ENCODE assay signal across 8 cellular contexts in genomic region chr17:18981642-18982424, GRCh38. TPM values are rescaled to one million over a fixed set of nuclear protein-coding genes. Genes with fewer than 3 reads are reported as not detected.
DNase-seq lines count a peak whose midpoint lies in the region; ATAC-seq and TF ChIP-seq lines count a peak whose summit lies in the region.

No MANE protein-coding gene starts in this region.

- ATAC-seq in RWPE2 (ENCODE audit: low read depth) (peak; percentile 70), GM21723 (IDR thresholded peaks at IDR 0.05; ENCODE audit: unreplicated experiment) (no peak)

- TF ChIP-seq CTCF in MCF 10A (IDR thresholded peaks at IDR 0.05; ENCODE audit: unreplicated experiment), result no peak
- TF ChIP-seq CTCF in breast epithelium (IDR thresholded peaks at IDR 0.05), result no peak
- TF ChIP-seq CTCF in RWPE2 (IDR thresholded peaks at IDR 0.05; ENCODE audit: poor library complexity, severe bottlenecking), result no peak
- no peak for TF ChIP-seq CTCF in hepatocyte (IDR thresholded peaks at IDR 0.05; ENCODE audit: poor library complexity)
- TF ChIP-seq CTCF in lower leg skin (IDR thresholded peaks at IDR 0.05), result no peak

- H3K4me3 Mint-ChIP-seq in MCF 10A (ENCODE audit: unreplicated experiment), result no peak overlapping the region

- CTCF ChIA-PET in MCF 10A (lab: Yijun Ruan, JAX), result interaction anchor here (0.5 to 2.6 kb wide), 4 partner anchors 9 to 21 kb away, joined by 3 to 7 read pairs (median 4); no protein-coding TSS in a partner anchor

- H3K36me3 Mint-ChIP-seq in MCF 10A (ENCODE audit: insufficient read depth, unreplicated experiment), result peaks cover 46% of the 10 kb centered on the region

- no peaks in the 10 kb centered on the region for H3K27me3 ChIP-seq in breast epithelium
- no peaks in the 10 kb centered on the region for H3K27me3 ChIP-seq in RWPE2 (ENCODE audit: insufficient read depth, poor library complexity, severe bottlenecking)
- no peaks in the 10 kb centered on the region for H3K27me3 ChIP-seq in hepatocyte

- H3K9me2 ChIP-seq in hepatocyte (replicated peaks; ENCODE audit: insufficient read depth), result no peaks in the 10 kb centered on the region

- H3K27me3 Mint-ChIP-seq in MCF 10A (ENCODE audit: insufficient read depth, unreplicated experiment), result no peaks in the 10 kb centered on the region

- POLR2A ChIA-PET in MCF 10A (lab: Yijun Ruan, JAX), result no interaction called here

- H2AFZ ChIP-seq in hepatocyte, result no peak overlapping the region

- peak overlapping the region; percentile 63 for H3K27ac Mint-ChIP-seq in MCF 10A (ENCODE audit: low read depth, unreplicated experiment)

- TF ChIP-seq POLR2A in breast epithelium (IDR thresholded peaks at IDR 0.05) (no peak), lower leg skin (IDR thresholded peaks at IDR 0.05) (no peak)

- no TSS peak for BruUV-seq in MCF 10A (replicated peaks; lab: Mats Ljungman, UMichigan)

- no peak overlapping the region for H3K4me2 ChIP-seq in hepatocyte

- H3K79me2 ChIP-seq in hepatocyte, result no peaks in the 10 kb centered on the region

- no peaks in the 10 kb centered on the region for H3K9me3 ChIP-seq in breast epithelium
- H3K9me3 ChIP-seq in RWPE2 (ENCODE audit: severe bottlenecking), result no peaks in the 10 kb centered on the region
- H3K9me3 ChIP-seq in hepatocyte (ENCODE audit: low read depth), result no peaks in the 10 kb centered on the region

- no peaks in the 10 kb centered on the region for H3K4me1 Mint-ChIP-seq in MCF 10A (ENCODE audit: insufficient read depth, unreplicated experiment)

- no peaks in the 10 kb centered on the region for H4K20me1 ChIP-seq in hepatocyte (ENCODE audit: insufficient read depth, poor library complexity, severe bottlenecking)

- intact Hi-C loops in MCF 10A (cut with micrococcal nuclease), result no loop called here
- intact Hi-C loops in breast epithelium (cut with DNase I; ENCODE audit: low total_unique reads), result no loop called here
- intact Hi-C loops in lower leg skin (cut with DNase I; ENCODE audit: low total_unique reads), result no loop called here

- DNase-seq in MCF 10A (ENCODE audit: unreplicated experiment), result peak; percentile 46
- DNase-seq in breast epithelium (ENCODE audit: low spot score in 2 of 2), result no peak
- DNase-seq in RWPE2 (ENCODE audit: low spot score), result no peak
- peak; percentile 72 for DNase-seq in hepatocyte (ENCODE audit: low spot score)
- DNase-seq in ureter (ENCODE audit: low spot score), result peak; percentile 67
- no peak for DNase-seq in lower leg skin (ENCODE audit: low spot score in 2 of 2)
- DNase-seq in NCI-H2196 treated with DMSO at 0.1 percent for 48 hours (lab: John Stamatoyannopoulos, UW; ENCODE audit: unreplicated experiment), result no peak

- no peak overlapping the region for H3K27ac ChIP-seq in breast epithelium
- H3K27ac ChIP-seq in RWPE2 (ENCODE audit: poor library complexity, severe bottlenecking), result peak overlapping the region; percentile 12
- peak overlapping the region; percentile 90 for H3K27ac ChIP-seq in hepatocyte

- H3K4me1 ChIP-seq in breast epithelium (no peaks in the 10 kb centered on the region), RWPE2 (ENCODE audit: insufficient read depth, poor library complexity, severe bottlenecking) (no peaks in the 10 kb centered on the region), hepatocyte (ENCODE audit: insufficient read depth) (peaks cover 12% of the 10 kb centered on the region)

- H3K36me3 ChIP-seq in breast epithelium, result no peaks in the 10 kb centered on the region
- peaks cover 61% of the 10 kb centered on the region for H3K36me3 ChIP-seq in RWPE2 (ENCODE audit: low read depth)
- H3K36me3 ChIP-seq in hepatocyte (replicated peaks; ENCODE audit: insufficient read depth, low read depth), result no peaks in the 10 kb centered on the region

- H3K4me3 ChIP-seq in breast epithelium (no peak overlapping the region), RWPE2 (ENCODE audit: severe bottlenecking) (no peak overlapping the region), hepatocyte (no peak overlapping the region), lower leg skin (ENCODE audit: low read depth, poor library complexity, severe bottlenecking) (no peak overlapping the region)

- H3K9me3 Mint-ChIP-seq in MCF 10A (ENCODE audit: unreplicated experiment), result no peaks in the 10 kb centered on the region

- WGBS in hepatocyte (ENCODE audit: low lambda C conversion rate, missing lambda C conversion rate), result 79% methylated on average over 24 of the region's 30 CpGs
- WGBS in lower leg skin, 2 donors, result 43 to 61% methylated on average over 21 to 29 of the region's 30 CpGs

RNA-seq across cellular contexts. Expression of gene FAM83G, which starts 22.7 kb away (rescaled TPM):
- total RNA-seq in MCF 10A (2022), result 47.7 and 50.1 TPM in 2 replicates
- total RNA-seq in breast epithelium, result 10 to 100 TPM in 1 of 3 donors, 1 to 10 TPM in 2; 1.8 to 11.0 (median 7.2) TPM
- 19.3 and 25.4 TPM in 2 replicates for total RNA-seq in hepatocyte
- 13.9 and 14.7 TPM in 2 replicates for polyA plus RNA-seq in hepatocyte
- total RNA-seq in ureter, result 8.3 TPM
- total RNA-seq in lower leg skin, result 100 to 1,000 TPM; 131 to 298 (median 190) TPM

RNA-seq across cellular contexts. Expression of gene SLC5A10, which starts 29.9 kb away (rescaled TPM):
- total RNA-seq in MCF 10A (2022), result 0.15 and 0.16 TPM in 2 replicates
- total RNA-seq in breast epithelium, result under 1 TPM in 1 of 3 donors, not detected in 2; 0.29 TPM
- total RNA-seq in hepatocyte, result not detected in 2 replicates
- polyA plus RNA-seq in hepatocyte, result 0.22 TPM in 1 of 2 replicates, not detected in the other
- total RNA-seq in ureter, result not detected
- 1 to 10 TPM in 3 of 4 donors, under 1 TPM in 1; 0.32 to 1.4 (median 1.1) TPM for total RNA-seq in lower leg skin

Comparison
In these comparisons a context has a peak if more than half of its experiments do, and no peak if none do; other contexts are left out.
1. DNase-seq: peak in MCF 10A (single experiment), hepatocyte (single experiment) and ureter (single experiment); none in breast epithelium (0 of 2), RWPE2 (single experiment), lower leg skin (0 of 2) and NCI-H2196 treated with DMSO at 0.1 percent for 48 hours (single experiment).
2. H3K27ac ChIP-seq: peak in RWPE2 (single experiment) and hepatocyte (single experiment); none in breast epithelium (0 of 2).